22 cellular contexts compared by ENCODE assay signal in genomic region chr11:1041936-1042608, GRCh38. TPM values are rescaled to one million over a fixed set of nuclear protein-coding genes. Genes with fewer than 3 reads are reported as not detected.
DNase-seq lines count a peak whose midpoint lies in the region; ATAC-seq and TF ChIP-seq lines count a peak whose summit lies in the region.
"Had no signal": no experiment of that assay in that cellular context is flagged by ENCODE, and none has a peak within 500 bp of the region (broad histone marks: within the 10 kb centered on the region; RNA-seq: fewer than 3 reads in every experiment).

No MANE protein-coding gene starts in this region.

- no peaks in the 10 kb centered on the region for H3K36me3 Mint-ChIP-seq in WTC11
- H3K36me3 Mint-ChIP-seq: memory B cell had no signal

- TF ChIP-seq CTCF in fibroblast of pulmonary artery (IDR thresholded peaks at IDR 0.05; ENCODE audit: low read length, missing control alignments) (no peak), mucosa of descending colon (IDR thresholded peaks at IDR 0.05) (no peak), WTC11 (IDR thresholded peaks at IDR 0.05) (no peak)

- no peaks in the 10 kb centered on the region for H3K4me1 Mint-ChIP-seq in WTC11
- H3K4me1 Mint-ChIP-seq: activated T-helper 17 cell treated with anti-CD3 and anti-CD28 coated beads, Interleukin-2, amount 50 U/mL, for 72 hours; memory B cell had no signal

- H3K9me3 ChIP-seq in BLaER1 (peaks cover 13% of the 10 kb centered on the region; the same call in 1 of the 2 replicates), mucosa of descending colon (no peaks in the 10 kb centered on the region)

- ATAC-seq in mucosa of descending colon (peak; percentile 78), WTC11 (no peak), GM21526 (IDR thresholded peaks at IDR 0.05; ENCODE audit: low FRiP score, unreplicated experiment) (no peak)
- ATAC-seq: activated T-helper 17 cell treated with anti-CD3 and anti-CD28 coated beads, Interleukin-2, amount 50 U/mL, for 72 hours had no signal

- no peak overlapping the region for H3K4me3 Mint-ChIP-seq in WTC11
- H3K4me3 Mint-ChIP-seq: activated T-helper 17 cell treated with anti-CD3 and anti-CD28 coated beads, Interleukin-2, amount 50 U/mL, for 72 hours; memory B cell had no signal

- H3K4me2 ChIP-seq in BLaER1: peak overlapping the region; percentile 82

- H3K27me3 Mint-ChIP-seq in WTC11 (ENCODE audit: low read depth): no peaks in the 10 kb centered on the region; the same call in 1 of the 2 replicates

- intact Hi-C loops in mucosa of descending colon (cut with DNase I, micrococcal nuclease): no loop called here

- H3K27me3 ChIP-seq in BLaER1: no peaks in the 10 kb centered on the region

- H3K9me3 Mint-ChIP-seq in WTC11: peaks cover 6% of the 10 kb centered on the region
- H3K9me3 Mint-ChIP-seq: activated T-helper 17 cell treated with anti-CD3 and anti-CD28 coated beads, Interleukin-2, amount 50 U/mL, for 72 hours had no signal

- H3K4me3 ChIP-seq in BLaER1 (no peak overlapping the region), fibroblast of pulmonary artery (replicated peaks; ENCODE audit: low read depth, low read length) (no peak overlapping the region), mucosa of descending colon (no peak overlapping the region)

- peak overlapping the region; percentile 89 for H3K27ac ChIP-seq in BLaER1

- DNase-seq in NCI-H226: peak; percentile 88
- DNase-seq in fibroblast of pulmonary artery (ENCODE audit: low read depth): peak; percentile 28
- DNase-seq in mucosa of descending colon: peak; percentile 56 to 73 (median 71)
- DNase-seq in WTC11 (ENCODE audit: low spot score): no peak
- DNase-seq in NCI-H446 treated with DMSO at 0.1 percent for 48 hours (lab: John Stamatoyannopoulos, UW): no peak
- DNase-seq in globus pallidus (ENCODE audit: low spot score): no peak
- DNase-seq: amniotic stem cell; GF-D8; NCI-H187 treated with DMSO at 0.1 percent for 48 hours; NCI-H524 treated with DMSO at 0.1 percent for 48 hours; retina; RPMI8226; stimulated activated CD4-positive, alpha-beta T cell treated with anti-CD3 and anti-CD28 coated beads, Interleukin-1b, Interleukin-23, amount 100 ng/mL, for 48 hours had no signal

- peaks cover 71% of the 10 kb centered on the region for H3K4me1 ChIP-seq in BLaER1
- H3K4me1 ChIP-seq in mucosa of descending colon (ENCODE audit: low read depth): peaks cover 5% of the 10 kb centered on the region

- no peaks in the 10 kb centered on the region for H4K20me1 ChIP-seq in BLaER1

- 0 out of 2 replicates have a peak overlapping the region, but pooled peaks have one; percentile 50 for H3K9ac ChIP-seq in BLaER1

- POLR2A ChIA-PET in WTC11 (lab: Charles Lee): no interaction called here

- CTCF ChIA-PET in WTC11 (lab: Charles Lee): interaction anchor here (0.6 to 1.4 kb wide), 5 partner anchors 9 to 193 kb away, joined by 3 to 8 read pairs (median 6); no protein-coding TSS in a partner anchor

- H3K36me3 ChIP-seq in BLaER1: no peaks in the 10 kb centered on the region
- no peaks in the 10 kb centered on the region for H3K36me3 ChIP-seq in mucosa of descending colon (ENCODE audit: low read depth)

- H3K27ac Mint-ChIP-seq in WTC11: no peak overlapping the region
- H3K27ac Mint-ChIP-seq: activated T-helper 17 cell treated with anti-CD3 and anti-CD28 coated beads, Interleukin-2, amount 50 U/mL, for 72 hours; memory B cell had no signal

TF ChIP-seq in WTC11, 78 proteins besides CTCF, POLR2A, EP300 and RAD21:
- no peak for TF ChIP-seq ZNF263 (CRISPR knock-in tag; IDR thresholded peaks at IDR 0.05; ENCODE audit: low read depth)
- TF ChIP-seq HMGXB4 (CRISPR knock-in tag; IDR thresholded peaks at IDR 0.05): no peak
- TF ChIP-seq ETV6 (CRISPR knock-in tag; IDR thresholded peaks at IDR 0.05): no peak
- no peak for TF ChIP-seq ZNF671 (CRISPR knock-in tag; IDR thresholded peaks at IDR 0.05)
- TF ChIP-seq ZNF425 (CRISPR knock-in tag; conservative IDR thresholded peaks at IDR 0.05): no peak
- no peak for TF ChIP-seq JUN (CRISPR knock-in tag; IDR thresholded peaks at IDR 0.05)
- TF ChIP-seq MLX (CRISPR knock-in tag; IDR thresholded peaks at IDR 0.05): no peak
- TF ChIP-seq FOXJ3 (CRISPR knock-in tag; IDR thresholded peaks at IDR 0.05; ENCODE audit: borderline replicate concordance): no peak

RNA-seq across cellular contexts. Expression of gene MUC6, which starts 5.6 kb away (rescaled TPM):
- total RNA-seq in mucosa of descending colon: not detected
- total RNA-seq in WTC11 (2021): 0.05 to 0.13 TPM (median 0.07 TPM) in 3 replicates
- total RNA-seq: activated T-helper 17 cell treated with anti-CD3 and anti-CD28 coated beads, Interleukin-2, amount 50 U/mL, for 72 hours; frontal cortex; H1; LHCN-M2; subcutaneous adipose tissue; T-helper 1 cell treated with Interleukin-12 subunit alpha and Interleukin-12 subunit beta and Interleukin-4 antibody, amounts not matched to agents 30 ng/mL and 1 ng/mL, for 36 hours had no signal

RNA-seq across cellular contexts. Expression of gene MUC2, which starts 32.6 kb away (rescaled TPM):
- total RNA-seq in mucosa of descending colon: 1,000 to 10,000 TPM in 2 of 3 donors, 100 to 1,000 TPM in 1; 379 to 1,246 (median 1,109) TPM
- total RNA-seq in WTC11 (2021): 0.07 to 0.60 TPM (median 0.22 TPM) in 3 replicates
- total RNA-seq: activated T-helper 17 cell treated with anti-CD3 and anti-CD28 coated beads, Interleukin-2, amount 50 U/mL, for 72 hours; frontal cortex; H1; LHCN-M2; T-helper 1 cell treated with Interleukin-12 subunit alpha and Interleukin-12 subunit beta and Interleukin-4 antibody, amounts not matched to agents 30 ng/mL and 1 ng/mL, for 36 hours had no signal

Comparison
In these comparisons a context has a peak if more than half of its experiments do, and no peak if none do; other contexts are left out.
1. DNase-seq: peak in NCI-H226 (single experiment), fibroblast of pulmonary artery (single experiment) and mucosa of descending colon (3 of 3); none in WTC11 (single experiment), NCI-H446 treated with DMSO at 0.1 percent for 48 hours (single experiment) and globus pallidus (single experiment).
2. RNA of gene MUC2, which starts 32.6 kb away (total RNA-seq): 379 to 1,246 TPM in mucosa of descending colon; 0.07 to 0.60 TPM in WTC11; every median in the first group is over 100 times any median in the second.